ENCODE assay signal across 1 cellular context in genomic region chr19:46975918-46976782, GRCh38.
A peak's percentile ranks its signal among the peaks of the same experiment; 100 is the strongest.
TF ChIP-seq lines count a peak whose summit lies in the region.

No MANE protein-coding gene starts in this region.

TF ChIP-seq in HEK293, 187 proteins besides CTCF, POLR2A, EP300 and RAD21 (continued from another document):
- TF ChIP-seq ZNF133 (tag by site-specific recombination; IDR thresholded peaks at IDR 0.05) (no peak), ZNF10 (tag by site-specific recombination; IDR thresholded peaks at IDR 0.05) (no peak), ZNF571 (tag by site-specific recombination; IDR thresholded peaks at IDR 0.05) (no peak), ZNF530 (tag by site-specific recombination; IDR thresholded peaks at IDR 0.05; ENCODE audit: low read depth) (no peak), SP2 (tag by site-specific recombination; IDR thresholded peaks at IDR 0.05) (no peak), PATZ1 (tag by site-specific recombination; IDR thresholded peaks at IDR 0.05) (no peak), RBAK (tag by site-specific recombination; IDR thresholded peaks at IDR 0.05) (no peak), FEZF1 (tag by site-specific recombination; IDR thresholded peaks at IDR 0.05) (peak; percentile 84), ZSCAN5A (tag by site-specific recombination; IDR thresholded peaks at IDR 0.05) (no peak), ZNF280D (tag by site-specific recombination; IDR thresholded peaks at IDR 0.05) (no peak), ZXDB (tag by site-specific recombination; IDR thresholded peaks at IDR 0.05) (0 out of 2 replicates have a peak, but pooled peaks have one; percentile 43), ZBTB8A (tag by site-specific recombination; IDR thresholded peaks at IDR 0.05) (0 out of 2 replicates have a peak, but pooled peaks have one; percentile 18), KLF16 (tag by site-specific recombination; IDR thresholded peaks at IDR 0.05) (no peak; the same call in 1 of the 2 replicates), ZEB2 (tag by site-specific recombination; IDR thresholded peaks at IDR 0.05) (peak; percentile 64), ZNF366 (tag by site-specific recombination; conservative IDR thresholded peaks at IDR 0.05) (no peak), SP7 (tag by site-specific recombination; IDR thresholded peaks at IDR 0.05) (peak; percentile 88), ZBTB11 (tag by site-specific recombination; conservative IDR thresholded peaks at IDR 0.05; ENCODE audit: low read depth) (no peak), PBX3 (CRISPR knock-in tag; IDR thresholded peaks at IDR 0.05) (no peak), ZNF585B (tag by site-specific recombination; IDR thresholded peaks at IDR 0.05) (no peak), KLF10 (tag by site-specific recombination; IDR thresholded peaks at IDR 0.05) (peak; percentile 29; the same call in 1 of the 2 replicates), BCL11B (tag by site-specific recombination; IDR thresholded peaks at IDR 0.05; ENCODE audit: low read depth) (peak; percentile 88), ZNF335 (tag by site-specific recombination; conservative IDR thresholded peaks at IDR 0.05) (peak; percentile 82), ZNF354C (tag by site-specific recombination; IDR thresholded peaks at IDR 0.05; ENCODE audit: borderline replicate concordance, low read depth) (no peak), ZNF155 (tag by site-specific recombination; IDR thresholded peaks at IDR 0.05) (no peak), ZNF704 (tag by site-specific recombination; IDR thresholded peaks at IDR 0.05) (no peak), ZNF776 (tag by site-specific recombination; IDR thresholded peaks at IDR 0.05; ENCODE audit: borderline replicate concordance) (no peak), ZNF621 (tag by site-specific recombination; IDR thresholded peaks at IDR 0.05) (no peak), ZSCAN30 (tag by site-specific recombination; IDR thresholded peaks at IDR 0.05) (peak; percentile 67), ZNF138 (tag by site-specific recombination; IDR thresholded peaks at IDR 0.05; ENCODE audit: borderline replicate concordance) (no peak), ZNF23 (tag by site-specific recombination; IDR thresholded peaks at IDR 0.05; ENCODE audit: borderline replicate concordance) (no peak)
